Comparison of ENCODE assay signal across 17 cellular contexts in genomic region chr3:32865364-32865763, GRCh38. TPM values are rescaled to one million over a fixed set of nuclear protein-coding genes. Genes with fewer than 3 reads are reported as not detected.
DNase-seq lines count a peak whose midpoint lies in the region; ATAC-seq and TF ChIP-seq lines count a peak whose summit lies in the region.
"Had no signal": no experiment of that assay in that cellular context is flagged by ENCODE, and none has a peak within 500 bp of the region (broad histone marks: within the 10 kb centered on the region; RNA-seq: fewer than 3 reads in every experiment).

No MANE protein-coding gene starts in this region.

- DNase-seq in GM23248 (peak; percentile 77), hepatocyte (ENCODE audit: low spot score) (peak; percentile 32), prostate gland (ENCODE audit: low spot score) (peak; percentile 19), NCI-H526 (lab: John Stamatoyannopoulos, UW) (no peak), CD1c-positive myeloid dendritic cell (ENCODE audit: extremely low spot score) (no peak), NCI-H82 (lab: John Stamatoyannopoulos, UW) (no peak), Calu3 (no peak)
- DNase-seq: activated CD4-positive, alpha-beta T cell treated with anti-CD3 and anti-CD28 coated beads for 4 hours; activated T-cell treated with anti-CD3 and anti-CD28 coated beads, Interleukin-2, amount 50 U/mL, for 4 hours; adrenal gland; C1 segment of cervical spinal cord; NCI-H1105 treated with DMSO at 0.1 percent for 48 hours; NCI-H446; psoas muscle; transverse colon had no signal

- no TSS peak for BruUV-seq in Calu3 (replicated peaks; lab: Mats Ljungman, UMichigan)

- no peaks in the 10 kb centered on the region for H3K36me3 Mint-ChIP-seq in activated T-helper 17 cell treated with anti-CD3 and anti-CD28 coated beads, Interleukin-2, amount 50 U/mL, for 72 hours (ENCODE audit: low read depth)
- H3K36me3 Mint-ChIP-seq in Calu3 (ENCODE audit: insufficient read depth, unreplicated experiment) = no peaks in the 10 kb centered on the region

- H3K4me3 Mint-ChIP-seq in activated T-helper 17 cell treated with anti-CD3 and anti-CD28 coated beads, Interleukin-2, amount 50 U/mL, for 72 hours = no peak overlapping the region
- no peak overlapping the region for H3K4me3 Mint-ChIP-seq in Calu3 (ENCODE audit: low read depth, unreplicated experiment)
- H3K4me3 Mint-ChIP-seq: activated T-cell treated with anti-CD3 and anti-CD28 coated beads, Interleukin-2, amount 50 U/mL, for 4 hours had no signal

- no peak overlapping the region for H3K27ac ChIP-seq in GM23248
- H3K27ac ChIP-seq in hepatocyte = no peak overlapping the region
- no peak overlapping the region for H3K27ac ChIP-seq in prostate gland
- H3K27ac ChIP-seq: adrenal gland, psoas muscle, transverse colon had no signal

- H3K27me3 Mint-ChIP-seq in activated T-helper 17 cell treated with anti-CD3 and anti-CD28 coated beads, Interleukin-2, amount 50 U/mL, for 72 hours = peaks cover 3% of the 10 kb centered on the region
- no peaks in the 10 kb centered on the region for H3K27me3 Mint-ChIP-seq in Calu3 (ENCODE audit: unreplicated experiment)

- H3K36me3 ChIP-seq in GM23248 (ENCODE audit: low read depth) = no peaks in the 10 kb centered on the region
- H3K36me3 ChIP-seq in hepatocyte (replicated peaks; ENCODE audit: insufficient read depth, low read depth) = no peaks in the 10 kb centered on the region
- H3K36me3 ChIP-seq in prostate gland = no peaks in the 10 kb centered on the region
- H3K36me3 ChIP-seq: adrenal gland, transverse colon had no signal

- no peaks in the 10 kb centered on the region for H3K4me1 Mint-ChIP-seq in activated T-helper 17 cell treated with anti-CD3 and anti-CD28 coated beads, Interleukin-2, amount 50 U/mL, for 72 hours
- no peaks in the 10 kb centered on the region for H3K4me1 Mint-ChIP-seq in Calu3 (ENCODE audit: low read depth, unreplicated experiment)

- H3K4me1 ChIP-seq in GM23248 (ENCODE audit: insufficient read depth) (peaks cover 11% of the 10 kb centered on the region; the same call in 1 of the 2 replicates), hepatocyte (ENCODE audit: insufficient read depth) (peaks cover 3% of the 10 kb centered on the region), prostate gland (replicated peaks) (no peaks in the 10 kb centered on the region)
- H3K4me1 ChIP-seq: adrenal gland, psoas muscle, transverse colon had no signal

- peak; percentile 69 for ATAC-seq in activated T-helper 17 cell treated with anti-CD3 and anti-CD28 coated beads, Interleukin-2, amount 50 U/mL, for 72 hours (replicated peaks)
- ATAC-seq: activated T-cell treated with anti-CD3 and anti-CD28 coated beads, Interleukin-2, amount 50 U/mL, for 4 hours; esophagus mucosa; psoas muscle had no signal

- TF ChIP-seq CTCF in hepatocyte (IDR thresholded peaks at IDR 0.05; ENCODE audit: poor library complexity) (no peak), prostate gland (IDR thresholded peaks at IDR 0.05) (no peak), Calu3 (IDR thresholded peaks at IDR 0.05; ENCODE audit: unreplicated experiment) (no peak)

- peak overlapping the region; percentile 3 for H3K4me2 ChIP-seq in GM23248 (ENCODE audit: unreplicated experiment)
- peak overlapping the region; percentile 36 for H3K4me2 ChIP-seq in hepatocyte

- H2AFZ ChIP-seq in GM23248 = no peak overlapping the region
- no peak overlapping the region for H2AFZ ChIP-seq in hepatocyte

- no peaks in the 10 kb centered on the region for H3K9me3 Mint-ChIP-seq in activated T-helper 17 cell treated with anti-CD3 and anti-CD28 coated beads, Interleukin-2, amount 50 U/mL, for 72 hours
- no peaks in the 10 kb centered on the region for H3K9me3 Mint-ChIP-seq in Calu3 (ENCODE audit: low read depth, unreplicated experiment)
- H3K9me3 Mint-ChIP-seq: activated T-cell treated with anti-CD3 and anti-CD28 coated beads, Interleukin-2, amount 50 U/mL, for 4 hours had no signal

- H4K20me1 ChIP-seq in GM23248 (ENCODE audit: insufficient read depth) (no peaks in the 10 kb centered on the region), hepatocyte (ENCODE audit: insufficient read depth, poor library complexity, severe bottlenecking) (peaks cover 8% of the 10 kb centered on the region)

- H3K79me2 ChIP-seq in GM23248 (ENCODE audit: insufficient read depth) (no peaks in the 10 kb centered on the region), hepatocyte (peaks cover 93% of the 10 kb centered on the region)

- intact Hi-C loops in prostate gland (cut with DNase I) (no loop called here), Calu3 (cut with micrococcal nuclease; ENCODE audit: unreplicated experiment) (no loop called here)

- WGBS in GM23248 (ENCODE audit: low coverage in 1 of 2, low lambda C conversion rate in 2 of 2, missing lambda C conversion rate in 2 of 2), 2 experiments = 23 to 26% methylated on average over 6 of the region's 6 CpGs
- 47% methylated on average over 6 of the region's 6 CpGs for WGBS in hepatocyte (ENCODE audit: low lambda C conversion rate, missing lambda C conversion rate)
- 9% methylated on average over 6 of the region's 6 CpGs for WGBS in prostate gland

- in situ Hi-C loops in GM23248 (cut with MboI) = no loop called here

- H3K9ac ChIP-seq in GM23248 = no peak overlapping the region

- no peak overlapping the region for H3K27ac Mint-ChIP-seq in activated T-helper 17 cell treated with anti-CD3 and anti-CD28 coated beads, Interleukin-2, amount 50 U/mL, for 72 hours
- H3K27ac Mint-ChIP-seq in Calu3 (ENCODE audit: unreplicated experiment) = no peak overlapping the region

- no peaks in the 10 kb centered on the region for H3F3A ChIP-seq in GM23248 (ENCODE audit: insufficient read depth)

- H3K9me2 ChIP-seq in GM23248 (ENCODE audit: insufficient read depth) (no peaks in the 10 kb centered on the region), hepatocyte (replicated peaks; ENCODE audit: insufficient read depth) (no peaks in the 10 kb centered on the region)

- no peak overlapping the region for H3K4me3 ChIP-seq in GM23248
- H3K4me3 ChIP-seq in hepatocyte = no peak overlapping the region
- no peak overlapping the region for H3K4me3 ChIP-seq in prostate gland
- H3K4me3 ChIP-seq: adrenal gland, psoas muscle, transverse colon had no signal

- no peak for TF ChIP-seq POLR2A in prostate gland (IDR thresholded peaks at IDR 0.05)

- no peaks in the 10 kb centered on the region; the same call in 1 of the 2 replicates for H3K27me3 ChIP-seq in GM23248 (replicated peaks; ENCODE audit: insufficient read depth)
- H3K27me3 ChIP-seq in hepatocyte = no peaks in the 10 kb centered on the region
- no peaks in the 10 kb centered on the region for H3K27me3 ChIP-seq in prostate gland (replicated peaks; ENCODE audit: insufficient read depth)
- H3K27me3 ChIP-seq: adrenal gland, transverse colon had no signal

- H3K9me3 ChIP-seq in GM23248 (ENCODE audit: low read depth) (no peaks in the 10 kb centered on the region), hepatocyte (ENCODE audit: low read depth) (no peaks in the 10 kb centered on the region), prostate gland (no peaks in the 10 kb centered on the region)
- H3K9me3 ChIP-seq: adrenal gland, psoas muscle, transverse colon had no signal

- CTCF ChIA-PET in Calu3 (lab: Charles Lee) = interaction anchor here (0.6 kb wide), 1 partner anchor 83 kb away, joined by 3 read pairs; no protein-coding TSS in a partner anchor

RNA-seq across cellular contexts. Expression of gene TRIM71, which starts 47.6 kb away (rescaled TPM):
- total RNA-seq in GM23248 (2014; rRNA removed; shearing (Covaris generic)) = under 0.01 TPM in 1 of 2 replicates, not detected in the other
- polyA plus RNA-seq in GM23248 (2016; fragmentation: Nextera tagmentation; extraction: Ambion mirVana) (0.03 TPM in 1 of 2 replicates, not detected in the other), hepatocyte (1.9 and 2.5 TPM in 2 replicates)
- total RNA-seq in activated T-helper 17 cell treated with anti-CD3 and anti-CD28 coated beads, Interleukin-2, amount 50 U/mL, for 72 hours = under 1 TPM in 1 of 2 donors, not detected in 1; 0.03 TPM
- total RNA-seq in hepatocyte (11.5 and 14.5 TPM in 2 replicates), prostate gland (10 to 100 TPM in 1 of 2 donors, not detected in 1; 11.1 TPM), Calu3 (2022) (not detected in 2 replicates)
- total RNA-seq: esophagus mucosa, psoas muscle, transverse colon had no signal
- polyA plus RNA-seq: adrenal gland had no signal

Comparison
In these comparisons a context has a peak if more than half of its experiments do, and no peak if none do; other contexts are left out.
1. DNase-seq: peak in GM23248 (single experiment), hepatocyte (single experiment) and prostate gland (single experiment); none in NCI-H526 (0 of 2), CD1c-positive myeloid dendritic cell (single experiment), NCI-H82 (single experiment) and Calu3 (single experiment).